13 cellular contexts compared by ENCODE assay signal in the genomic region with DNA sequence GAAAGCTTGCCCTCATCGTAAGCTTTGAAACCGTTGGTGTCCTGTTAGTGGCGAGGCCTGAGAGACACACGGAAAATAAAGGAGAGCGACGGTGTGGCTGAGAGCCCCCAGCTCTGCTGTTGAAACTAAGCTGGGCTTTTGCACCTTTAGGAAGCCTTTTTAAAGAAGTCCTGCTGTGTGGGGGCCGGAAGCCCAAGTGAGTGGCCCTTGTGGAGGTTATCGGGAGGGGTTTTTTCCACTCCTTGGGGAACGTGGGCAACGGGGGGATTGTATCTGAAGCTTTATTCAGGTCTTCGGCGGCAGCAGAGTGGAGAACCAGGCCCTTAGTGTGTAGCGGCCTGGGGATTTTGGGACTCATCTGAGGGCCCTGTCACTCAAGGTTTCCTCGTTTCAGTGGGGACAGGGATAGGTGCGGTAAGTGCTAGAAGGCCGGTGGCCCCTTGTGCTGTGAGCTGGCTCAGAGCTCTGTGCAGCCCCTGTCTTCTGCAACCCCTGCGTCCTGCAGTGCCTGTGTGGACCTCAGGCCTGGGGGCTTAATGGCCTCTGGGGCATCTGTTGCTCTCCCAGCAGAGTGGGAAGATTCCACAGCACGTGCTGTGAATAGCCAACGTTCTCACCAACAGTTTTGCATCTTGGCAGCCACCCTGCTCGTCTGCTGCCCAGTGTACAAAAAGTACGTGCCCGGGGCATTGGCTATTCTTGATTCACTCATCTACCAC. TPM values are rescaled to one million over a fixed set of nuclear protein-coding genes. Genes with fewer than 3 reads are reported as not detected.
DNase-seq lines count a peak whose midpoint lies in the region; ATAC-seq and TF ChIP-seq lines count a peak whose summit lies in the region.
"Had no signal": no experiment of that assay in that cellular context is flagged by ENCODE, and none has a peak within 500 bp of the region (broad histone marks: within the 10 kb centered on the region; RNA-seq: fewer than 3 reads in every experiment).

No MANE protein-coding gene starts in this region.

- intact Hi-C loops in psoas muscle (cut with DNase I), result no loop called here

- POLR2A ChIA-PET in RWPE1 (lab: Yijun Ruan, JAX; ENCODE audit: low non-redundant PET), result no interaction called here

- no peak for TF ChIP-seq CTCF in RWPE1 (conservative IDR thresholded peaks at IDR 0.05; ENCODE audit: low read depth)
- no peak for TF ChIP-seq CTCF in fibroblast of mammary gland (conservative IDR thresholded peaks at IDR 0.05; ENCODE audit: control insufficient read depth, insufficient read depth, low read depth, low read length)
- TF ChIP-seq CTCF in psoas muscle (IDR thresholded peaks at IDR 0.05), result no peak

- CTCF ChIA-PET in RWPE1 (lab: Yijun Ruan, JAX), result interaction anchor here (0.5 to 0.6 kb wide), 2 partner anchors 10 to 192 kb away, joined by 3 to 5 read pairs; no protein-coding TSS in a partner anchor

- H3K27ac ChIP-seq in RWPE1 (peak overlapping the region; percentile 12), psoas muscle (no peak overlapping the region)

- 0 out of 2 replicates have a peak overlapping the region, but pooled peaks have one; percentile 23 for H3K9ac ChIP-seq in ES-I3 (ENCODE audit: low read depth, low read length)

- H3K27me3 ChIP-seq in psoas muscle (ENCODE audit: insufficient read depth in 3 of 3, low read length in 2 of 3), result peaks cover 5 to 99% (median 40%) of the 10 kb centered on the region in 3 donors

- H3K4me3 ChIP-seq in fibroblast of mammary gland (ENCODE audit: control insufficient read depth, low read depth, low read length) (peak overlapping the region; percentile 87), psoas muscle (peak overlapping the region; percentile 25)
- H3K4me3 ChIP-seq: mucosa of descending colon had no signal

- no peak for DNase-seq in RWPE1 (ENCODE audit: low spot score)
- no peak for DNase-seq in fibroblast of mammary gland (ENCODE audit: low read depth)
- no peak for DNase-seq in psoas muscle
- DNase-seq in NCI-H345 (lab: John Stamatoyannopoulos, UW), result no peak
- DNase-seq in effector CD4-positive, alpha-beta T cell, result no peak
- DNase-seq: activated CD4-positive, alpha-beta memory T cell treated with anti-CD3 and anti-CD28 coated beads for 36 hours; mucosa of descending colon; NCI-H2029 treated with DMSO at 0.1 percent for 48 hours; NCI-H774; SHP77 treated with DMSO at 0.1 percent for 48 hours had no signal

- no peaks in the 10 kb centered on the region for H3K36me3 ChIP-seq in ES-I3 (ENCODE audit: insufficient read depth, low read length)
- no peaks in the 10 kb centered on the region for H3K36me3 ChIP-seq in psoas muscle (ENCODE audit: insufficient read depth in 1 of 2, low read depth in 1 of 2)

- no peak for ATAC-seq in psoas muscle
- no peak for ATAC-seq in HG02970 (IDR thresholded peaks at IDR 0.05; ENCODE audit: low FRiP score, unreplicated experiment)
- ATAC-seq in GM21529 (IDR thresholded peaks at IDR 0.05; ENCODE audit: unreplicated experiment), result no peak
- ATAC-seq: mucosa of descending colon had no signal

- 32 to 48% (median 39%) methylated on average over 22 of the region's 22 CpGs for WGBS in psoas muscle, 3 donors

- H3K4me1 ChIP-seq in ES-I3 (ENCODE audit: insufficient read depth, low read length), result peaks cover 36% of the 10 kb centered on the region
- peaks cover under 1% of the 10 kb centered on the region for H3K4me1 ChIP-seq in psoas muscle

- H3K9me3 ChIP-seq in ES-I3 (ENCODE audit: control insufficient read depth, insufficient read depth, low read length) (no peaks in the 10 kb centered on the region; the same call in 1 of the 2 replicates), psoas muscle (no peaks in the 10 kb centered on the region)
- H3K9me3 ChIP-seq: mucosa of descending colon had no signal

RNA-seq across cellular contexts. Expression of a gene that starts 4.7 kb away (rescaled TPM):
- under 1 TPM; 0.15 to 0.34 (median 0.26) TPM for total RNA-seq in psoas muscle
- under 1 TPM; 0.14 to 0.18 (median 0.16) TPM for polyA plus RNA-seq in psoas muscle
- total RNA-seq: activated CD4-positive, alpha-beta memory T cell treated with anti-CD3 and anti-CD28 coated beads for 36 hours had no signal

RNA-seq across cellular contexts. Expression of a gene that starts 7.0 kb away (rescaled TPM):
- under 1 TPM; 0.12 to 0.57 (median 0.31) TPM for total RNA-seq in psoas muscle
- polyA plus RNA-seq in psoas muscle, result 1 to 10 TPM in 1 of 3 donors, under 1 TPM in 2; 0.14 to 1.3 (median 0.18) TPM
- total RNA-seq: activated CD4-positive, alpha-beta memory T cell treated with anti-CD3 and anti-CD28 coated beads for 36 hours had no signal

RNA-seq across cellular contexts. Expression of a gene that starts 16.3 kb away (rescaled TPM):
- total RNA-seq in psoas muscle, result 10 to 100 TPM in 2 of 4 donors, 1 to 10 TPM in 2; 6.8 to 15.8 (median 11.5) TPM
- polyA plus RNA-seq in psoas muscle, result 10 to 100 TPM in 1 of 3 donors, 1 to 10 TPM in 2; 4.3 to 16.0 (median 8.0) TPM
